8 cellular contexts compared by ENCODE assay signal in the genomic region with DNA sequence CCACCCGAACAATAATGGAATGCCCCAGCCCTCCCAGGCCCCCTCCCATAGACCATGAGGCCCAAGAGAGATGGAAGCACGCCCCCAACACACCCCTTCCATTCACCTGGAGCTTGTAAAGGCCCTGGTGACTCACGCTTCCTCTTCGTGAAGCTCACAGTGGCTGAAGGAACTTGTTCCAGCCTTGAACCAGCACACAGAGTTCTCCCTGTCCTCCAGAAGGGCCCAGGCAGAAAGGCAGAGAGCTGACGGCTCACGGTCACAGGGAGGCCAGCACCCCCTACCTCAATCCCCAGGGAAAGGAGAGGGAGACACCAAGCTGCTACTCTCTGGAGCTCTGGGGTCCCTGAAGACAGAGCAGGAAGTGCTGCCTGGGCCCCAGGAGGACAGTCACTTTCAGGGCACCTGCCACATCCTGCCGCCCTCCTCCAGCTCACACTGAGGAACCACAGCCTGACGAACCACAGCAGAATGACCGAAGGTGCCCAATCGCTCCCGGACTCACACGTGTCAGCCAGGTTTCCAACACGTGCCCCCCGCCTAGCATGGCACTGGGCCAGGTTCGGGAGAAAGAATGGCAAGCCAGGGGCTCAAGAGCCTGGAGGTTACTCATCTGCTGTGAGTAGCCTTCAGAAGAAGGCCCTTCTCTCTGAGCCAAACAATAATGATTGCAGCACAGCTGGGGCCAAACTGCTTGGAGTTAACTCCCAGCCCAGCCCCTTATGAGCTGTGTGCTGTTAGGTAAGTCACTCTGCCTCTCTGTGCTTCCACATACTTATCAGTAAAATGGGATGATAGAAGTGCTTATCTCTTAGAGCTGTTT. TPM values are rescaled to one million over a fixed set of nuclear protein-coding genes. Genes with fewer than 3 reads are reported as not detected.
DNase-seq lines count a peak whose midpoint lies in the region; ATAC-seq and TF ChIP-seq lines count a peak whose summit lies in the region.

No MANE protein-coding gene starts in this region.

- POLR2A ChIA-PET in GM10248 (lab: Yijun Ruan, JAX) = no interaction called here

- peak; percentile 36 to 97 (median 82) for TF ChIP-seq EP300 in sigmoid colon (IDR thresholded peaks at IDR 0.05)

- H3K4me3 ChIP-seq in sigmoid colon = no peak overlapping the region

- DNase-seq in GM10248 (ENCODE audit: extremely low spot score) (peak; percentile 77), HT1080 (ENCODE audit: low read depth) (peak; percentile 99), sigmoid colon (peak; percentile 91), NCI-H1092 treated with DMSO at 0.1 percent for 48 hours (lab: John Stamatoyannopoulos, UW) (no peak), HCEC 1CT (no peak)
- DNase-seq in activated CD4-positive, CD25-positive, alpha-beta regulatory T cell treated with anti-CD3 and anti-CD28 coated beads, Interleukin-2, amount 50 U/mL, for 72 hours = peak; percentile 45

- ATAC-seq in GM21515 (IDR thresholded peaks at IDR 0.05; ENCODE audit: unreplicated experiment) = peak; percentile 84
- ATAC-seq in esophagus mucosa = peak; percentile 82

- H3K27ac ChIP-seq in sigmoid colon = peak overlapping the region; percentile 80 to 91 (median 83)

- CTCF ChIA-PET in GM10248 (lab: Yijun Ruan, JAX) = interaction anchor here (1.2 to 2.6 kb wide), 5 partner anchors 10 to 27 kb away, joined by 3 to 6 read pairs (median 4); no protein-coding TSS in a partner anchor

- TF ChIP-seq CTCF in GM10248 (IDR thresholded peaks at IDR 0.05; ENCODE audit: control extremely low read depth, extremely low read depth, low read depth, missing control alignments) = no peak
- TF ChIP-seq CTCF in sigmoid colon (IDR thresholded peaks at IDR 0.05) = no peak

- H3K27me3 ChIP-seq in sigmoid colon = no peaks in the 10 kb centered on the region

- WGBS in sigmoid colon, 2 donors = 30 to 38% methylated on average over 15 of the region's 15 CpGs

- no peak for TF ChIP-seq POLR2A in sigmoid colon (IDR thresholded peaks at IDR 0.05)

- intact Hi-C loops in sigmoid colon (cut with DNase I) = loop anchor here (2.0 to 10.0 kb wide), 2 partner anchors 29 to 101 kb away; no protein-coding TSS in a partner anchor

- peaks cover 0 to 87% (median 83%) of the 10 kb centered on the region in 4 donors for H3K4me1 ChIP-seq in sigmoid colon

- H3K36me3 ChIP-seq in sigmoid colon = no peaks in the 10 kb centered on the region

- H3K9me3 ChIP-seq in sigmoid colon = no peaks in the 10 kb centered on the region

RNA-seq across cellular contexts. Expression of a gene that starts 52.8 kb away (rescaled TPM):
- total RNA-seq in HT1080 (2014; rRNA removed; shearing (Covaris generic)) = 22.3 and 28.4 TPM in 2 replicates
- 19.1 and 21.6 TPM in 2 replicates for polyA plus RNA-seq in HT1080 (2015; cell fraction: cytosol; rRNA removed)
- 46.1 and 50.0 TPM in 2 replicates for polyA plus RNA-seq in HT1080 (2015; cell fraction: nucleus; rRNA removed)
- total RNA-seq in esophagus mucosa (37.9 TPM), sigmoid colon (10 to 100 TPM; 41.0 to 78.1 (median 49.4) TPM)
- 10 to 100 TPM in 1 of 3 donors, 1 to 10 TPM in 2; 6.0 to 20.3 (median 7.2) TPM for polyA plus RNA-seq in sigmoid colon

Comparison
In these comparisons a context has a peak if more than half of its experiments do, and no peak if none do; other contexts are left out.
1. DNase-seq: peak in GM10248 (single experiment), HT1080 (single experiment), activated CD4-positive, CD25-positive, alpha-beta regulatory T cell treated with anti-CD3 and anti-CD28 coated beads, Interleukin-2, amount 50 U/mL, for 72 hours (single experiment) and sigmoid colon (single experiment); none in NCI-H1092 treated with DMSO at 0.1 percent for 48 hours (single experiment) and HCEC 1CT (single experiment).